2 cellular contexts compared by ENCODE assay signal in genomic region chr1:8241417-8242014, GRCh38.
TF ChIP-seq lines count a peak whose summit lies in the region.

No MANE protein-coding gene starts in this region.

TF ChIP-seq in IMR-90, 13 proteins besides CTCF, POLR2A, EP300 and RAD21:
- no peak for TF ChIP-seq ELK1 (IDR thresholded peaks at IDR 0.05; ENCODE audit: borderline replicate concordance, low read depth, low read length)
- TF ChIP-seq FOS (IDR thresholded peaks at IDR 0.05; ENCODE audit: low read depth, low read length): no peak
- no peak for TF ChIP-seq BHLHE40 (IDR thresholded peaks at IDR 0.05; ENCODE audit: low read depth, low read length)
- no peak for TF ChIP-seq MAZ (IDR thresholded peaks at IDR 0.05; ENCODE audit: borderline replicate concordance, low read depth, low read length)
- TF ChIP-seq CHD1 (IDR thresholded peaks at IDR 0.05; ENCODE audit: low read depth, low read length): no peak
- no peak for TF ChIP-seq USF2 (IDR thresholded peaks at IDR 0.05; ENCODE audit: low read depth, low read length)
- no peak for TF ChIP-seq CEBPB (IDR thresholded peaks at IDR 0.05; ENCODE audit: low read depth, low read length)
- no peak for TF ChIP-seq RCOR1 (IDR thresholded peaks at IDR 0.05; ENCODE audit: insufficient replicate concordance, low read length)
- TF ChIP-seq MXI1 (IDR thresholded peaks at IDR 0.05; ENCODE audit: borderline replicate concordance, low read depth, low read length): no peak
- no peak for TF ChIP-seq SMC3 (IDR thresholded peaks at IDR 0.05; ENCODE audit: low read depth, low read length)
- TF ChIP-seq MAFK (IDR thresholded peaks at IDR 0.05; ENCODE audit: low read depth, low read length): no peak
- TF ChIP-seq RFX5 (IDR thresholded peaks at IDR 0.05; ENCODE audit: low read depth, low read length): no peak
- TF ChIP-seq NFE2L2 (IDR thresholded peaks at IDR 0.05; ENCODE audit: low read depth, low read length): no peak

TF ChIP-seq in liver, 16 proteins besides CTCF, POLR2A, EP300 and RAD21 (continued from another document):
- TF ChIP-seq FOXA2 (IDR thresholded peaks at IDR 0.05): no peak
- TF ChIP-seq RXRA (IDR thresholded peaks at IDR 0.05): peak; percentile 21 to 46
- TF ChIP-seq NR2F2 (IDR thresholded peaks at IDR 0.05): peak; percentile 29
- TF ChIP-seq FOXA1 (IDR thresholded peaks at IDR 0.05): no peak
- peak; percentile 61 to 73 for TF ChIP-seq HNF4A (conservative IDR thresholded peaks at IDR 0.05)
